In the genomic region with DNA sequence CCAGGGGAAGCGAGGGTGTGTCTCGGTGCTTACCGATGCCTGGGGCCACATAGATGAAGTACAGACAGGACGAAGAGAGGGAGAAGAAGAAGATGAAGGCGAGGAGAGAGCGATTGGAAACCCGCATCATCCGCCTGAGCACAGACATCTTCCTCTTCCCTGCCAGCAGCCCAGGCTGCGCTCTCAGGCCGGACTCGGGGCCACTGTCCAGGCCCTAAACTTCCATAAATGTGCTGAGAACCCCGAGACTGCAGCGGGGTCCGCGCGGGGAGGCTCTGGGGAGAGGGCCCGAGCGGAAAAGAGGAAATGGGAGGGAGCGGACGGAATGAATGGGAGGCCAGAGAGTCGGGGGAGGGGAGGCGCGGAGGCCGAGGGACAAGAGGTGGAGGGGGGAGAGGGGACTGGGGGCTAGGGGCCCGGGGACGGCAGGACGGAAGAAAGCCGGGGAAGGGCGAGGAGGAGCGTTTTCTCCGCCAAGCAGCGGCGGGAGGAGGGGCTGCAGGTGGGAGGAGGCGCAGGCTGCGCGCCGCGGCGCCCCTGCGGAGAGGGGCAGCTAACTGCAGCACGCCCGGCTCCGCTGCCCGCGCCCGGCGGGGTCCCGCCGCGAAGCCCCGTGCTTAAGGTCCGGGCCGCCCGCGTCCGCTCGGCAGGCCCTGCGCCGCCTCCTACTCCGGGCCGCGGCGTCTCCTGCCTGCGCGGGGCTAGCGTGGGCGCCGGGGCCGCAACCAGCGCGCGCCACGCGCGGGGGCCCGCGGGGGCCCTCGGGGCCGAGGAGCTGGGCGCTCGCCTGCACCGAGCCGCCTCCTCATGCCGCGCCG, we compare ENCODE assay signal across 8 cellular contexts. TPM values are rescaled to one million over a fixed set of nuclear protein-coding genes. Genes with fewer than 3 reads are reported as not detected.
A peak's percentile ranks its signal among the peaks of the same experiment; 100 is the strongest.
DNase-seq lines count a peak whose midpoint lies in the region; ATAC-seq and TF ChIP-seq lines count a peak whose summit lies in the region.

TSS of gene B4GALT6 (minus strand) at position 303 of the 818 bp plus-strand sequence. CDS start at position 148, 155 bp downstream.

- H3K27ac Mint-ChIP-seq in immature natural killer cell, result peak within 1 kb of the TSS; percentile 91 to 98 (median 93)

- H3K9me3 ChIP-seq in DND-41 (ENCODE audit: insufficient read depth, low read length, severe bottlenecking) (no peaks in the 10 kb centered on the region), SJCRH30 (replicated peaks) (no peaks in the 10 kb centered on the region)

- peaks cover 6 to 14% (median 10%) of the 10 kb centered on the region in 3 donors for H3K27me3 Mint-ChIP-seq in immature natural killer cell (ENCODE audit: low read depth in 3 of 3)

- TF ChIP-seq CTCF in DND-41 (IDR thresholded peaks at IDR 0.05; ENCODE audit: borderline replicate concordance, extremely low read depth, low read length, poor library complexity, severe bottlenecking), result no peak

- peak within 1 kb of the TSS; percentile 93 to 99 (median 96) for H3K4me3 Mint-ChIP-seq in immature natural killer cell

- H3K27me3 ChIP-seq in DND-41 (ENCODE audit: insufficient read depth, low read length, poor library complexity), result no peaks in the 10 kb centered on the region
- no peaks in the 10 kb centered on the region for H3K27me3 ChIP-seq in SJCRH30

- H2AFZ ChIP-seq in DND-41 (ENCODE audit: low read depth, low read length), result peak within 1 kb of the TSS; percentile 94

- DNase-seq in DND-41, result peak; percentile 69
- DNase-seq in SJCRH30, result peak in 1 of 2 experiments; percentile 5
- DNase-seq in T47D (ENCODE audit: low read depth in 1 of 2, low spot score in 1 of 2), result peak; percentile 9 to 26
- peak; percentile 25 to 56 (median 44) for DNase-seq in immature natural killer cell
- DNase-seq in stimulated activated CD4-positive, alpha-beta T cell treated with anti-CD3 and anti-CD28 coated beads, Interleukin-15, amount 100 ng/mL, for 24 hours, result peak; percentile 49
- DNase-seq in DMS79 treated with DMSO at 0.1 percent for 48 hours (lab: John Stamatoyannopoulos, UW), result no peak

- in situ Hi-C loops in T47D (cut with HindIII; ENCODE audit: low pct_unique_long_range_greater_than_20kb, low sequenced_read_pairs), result no loop called here

- H3K4me1 Mint-ChIP-seq in immature natural killer cell, result peaks cover 46 to 69% of the 10 kb centered on the region in 2 donors

- no peaks in the 10 kb centered on the region for H3K9me3 Mint-ChIP-seq in immature natural killer cell

- no peaks in the 10 kb centered on the region for H3K36me3 Mint-ChIP-seq in immature natural killer cell

- ATAC-seq in DND-41 (ENCODE audit: insufficient read depth, low read depth) (peak; percentile 54), GM19438 (IDR thresholded peaks at IDR 0.05; ENCODE audit: low read depth, unreplicated experiment) (peak; percentile 35), HG03442 (IDR thresholded peaks at IDR 0.05; ENCODE audit: unreplicated experiment) (peak; percentile 28)

- peak within 1 kb of the TSS; percentile 98 for H3K4me2 ChIP-seq in DND-41 (ENCODE audit: insufficient read depth, low read length)

- H3K4me1 ChIP-seq in DND-41 (ENCODE audit: insufficient read depth, low read length) (peaks cover 71% of the 10 kb centered on the region), SJCRH30 (no peaks in the 10 kb centered on the region)

- H3K79me2 ChIP-seq in DND-41 (ENCODE audit: insufficient read depth, low read length), result peaks cover 52% of the 10 kb centered on the region

- H4K20me1 ChIP-seq in DND-41 (ENCODE audit: insufficient read depth, low read length), result peaks cover 15% of the 10 kb centered on the region; the same call in 1 of the 2 replicates

- H3K27ac ChIP-seq in DND-41 (ENCODE audit: low read length), result peak within 1 kb of the TSS; percentile 68
- H3K27ac ChIP-seq in SJCRH30, result no peak within 1 kb of the TSS

- H3K9ac ChIP-seq in DND-41 (ENCODE audit: low read depth, low read length), result peak within 1 kb of the TSS; percentile 69

- H3K4me3 ChIP-seq in DND-41 (ENCODE audit: low read depth in 1 of 2, low read length in 2 of 2) (peak within 1 kb of the TSS; percentile 64 to 83; a peak in 3 of 4 replicates), SJCRH30 (peak within 1 kb of the TSS; percentile 52)

- H3K36me3 ChIP-seq in DND-41 (ENCODE audit: insufficient read depth, low read length) (no peaks in the 10 kb centered on the region), SJCRH30 (no peaks in the 10 kb centered on the region)

RNA-seq across cellular contexts. Expression of gene B4GALT6, which starts in this region (rescaled TPM):
- total RNA-seq in SJCRH30 (2014; rRNA removed; shearing (Covaris generic)), result 1.2 and 1.6 TPM in 2 replicates
- polyA plus RNA-seq in immature natural killer cell, result 1 to 10 TPM in 2 of 3 donors, under 1 TPM in 1; 0.83 to 3.2 (median 1.5) TPM
